ENCODE assay signal across 10 cellular contexts in genomic region chr22:23113067-23113846, GRCh38. TPM values are rescaled to one million over a fixed set of nuclear protein-coding genes. Genes with fewer than 3 reads are reported as not detected.
DNase-seq lines count a peak whose midpoint lies in the region; ATAC-seq lines count a peak whose summit lies in the region.
"Had no signal": no experiment of that assay in that cellular context is flagged by ENCODE, and none has a peak within 500 bp of the region (broad histone marks: within the 10 kb centered on the region; RNA-seq: fewer than 3 reads in every experiment).

No MANE protein-coding gene starts in this region.

- peaks cover 0 to 3% (median 0%) of the 10 kb centered on the region in 3 donors for H3K27me3 Mint-ChIP-seq in immature natural killer cell (ENCODE audit: low read depth in 3 of 3)
- H3K27me3 Mint-ChIP-seq: activated naive CD4-positive, alpha-beta T cell treated with anti-CD3 and anti-CD28 coated beads, Interleukin-2, amount 50 U/mL, for 24 hours had no signal

- H3K36me3 Mint-ChIP-seq in immature natural killer cell: no peaks in the 10 kb centered on the region
- H3K36me3 Mint-ChIP-seq: activated naive CD4-positive, alpha-beta T cell treated with anti-CD3 and anti-CD28 coated beads, Interleukin-2, amount 50 U/mL, for 24 hours had no signal

- H3K4me1 Mint-ChIP-seq in immature natural killer cell: no peaks in the 10 kb centered on the region
- H3K4me1 Mint-ChIP-seq: activated naive CD4-positive, alpha-beta T cell treated with anti-CD3 and anti-CD28 coated beads, Interleukin-2, amount 50 U/mL, for 24 hours had no signal

- H3K27ac Mint-ChIP-seq in immature natural killer cell: peak overlapping the region in 1 of 6 donors; percentile 21
- H3K27ac Mint-ChIP-seq: activated naive CD4-positive, alpha-beta T cell treated with anti-CD3 and anti-CD28 coated beads, Interleukin-2, amount 50 U/mL, for 24 hours had no signal

- peak; percentile 42 for DNase-seq in GM03348 (ENCODE audit: low spot score)
- peak; percentile 66 for DNase-seq in NCI-H446 treated with DMSO at 0.1 percent for 48 hours (lab: John Stamatoyannopoulos, UW)
- peak; percentile 32 for DNase-seq in fibroblast of peridontal ligament (ENCODE audit: extremely low read depth)
- DNase-seq in posterior cingulate gyrus: peak in 9 of 10 donors; percentile 68 to 97 (median 79)
- no peak for DNase-seq in effector CD4-positive, alpha-beta T cell
- no peak for DNase-seq in immature natural killer cell
- DNase-seq: activated CD4-positive, CD25-positive, alpha-beta regulatory T cell; mesendoderm had no signal

- intact Hi-C loops in posterior cingulate gyrus (cut with DNase I): no loop called here

- H3K9me3 Mint-ChIP-seq in immature natural killer cell: no peaks in the 10 kb centered on the region
- H3K9me3 Mint-ChIP-seq: activated naive CD4-positive, alpha-beta T cell treated with anti-CD3 and anti-CD28 coated beads, Interleukin-2, amount 50 U/mL, for 24 hours had no signal

- no peak for ATAC-seq in GM18517 (IDR thresholded peaks at IDR 0.05; ENCODE audit: unreplicated experiment)

- H3K4me3 Mint-ChIP-seq in immature natural killer cell: no peak overlapping the region
- H3K4me3 Mint-ChIP-seq: activated naive CD4-positive, alpha-beta T cell treated with anti-CD3 and anti-CD28 coated beads, Interleukin-2, amount 50 U/mL, for 24 hours had no signal

RNA-seq across cellular contexts. Expression of gene RSPH14, which starts 28.5 kb away (rescaled TPM):
- under 1 TPM in 2 of 3 donors, not detected in 1; 0.26 to 0.66 TPM for polyA plus RNA-seq in immature natural killer cell

RNA-seq across cellular contexts. Expression of gene RAB36, which starts 32.0 kb away (rescaled TPM):
- polyA plus RNA-seq in immature natural killer cell: 1 to 10 TPM in 2 of 3 donors, not detected in 1; 1.8 to 3.7 TPM

RNA-seq across cellular contexts. Expression of gene GNAZ, which starts 42.9 kb away (rescaled TPM):
- polyA plus RNA-seq in immature natural killer cell: under 1 TPM in 2 of 3 donors, not detected in 1; 0.50 to 0.96 TPM

Comparison
In these comparisons a context has a peak if more than half of its experiments do, and no peak if none do; other contexts are left out.
1. DNase-seq: peak in GM03348 (single experiment), NCI-H446 treated with DMSO at 0.1 percent for 48 hours (single experiment), fibroblast of peridontal ligament (single experiment) and posterior cingulate gyrus (9 of 10); none in effector CD4-positive, alpha-beta T cell (single experiment) and immature natural killer cell (0 of 3).